8 cellular contexts compared by ENCODE assay signal in the genomic region with DNA sequence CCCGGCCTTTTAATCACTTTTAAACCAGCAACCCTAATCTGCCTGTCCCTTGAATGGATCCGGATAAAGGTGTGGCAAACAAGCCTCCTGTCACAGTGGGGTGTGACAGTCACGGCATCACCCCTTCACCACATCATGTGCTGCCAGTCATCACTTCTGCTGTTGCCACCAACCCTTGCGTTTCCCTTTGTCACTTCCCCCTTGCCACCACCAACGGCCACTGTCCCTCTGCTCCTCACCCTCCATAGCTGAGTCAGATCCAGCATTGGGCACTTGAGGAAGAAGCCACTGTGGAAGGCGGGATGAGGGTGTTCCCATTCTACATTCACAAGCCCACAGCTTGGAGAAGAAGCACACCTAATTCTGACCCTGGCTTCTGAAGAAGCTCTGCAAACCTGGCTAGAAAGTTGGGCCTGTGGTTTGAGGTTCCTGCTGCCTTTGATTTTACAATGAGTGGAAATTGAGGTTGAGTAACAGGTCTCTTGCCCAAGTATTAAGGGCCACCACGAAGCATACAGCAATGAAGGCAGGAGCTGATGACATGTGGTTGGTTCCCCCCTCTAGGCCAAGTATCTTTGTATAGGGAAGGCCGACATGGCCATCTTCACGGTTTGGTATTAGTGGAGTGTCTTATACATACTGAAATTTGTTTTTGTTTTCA. TPM values are rescaled to one million over a fixed set of nuclear protein-coding genes. Genes with fewer than 3 reads are reported as not detected.
DNase-seq lines count a peak whose midpoint lies in the region; ATAC-seq and TF ChIP-seq lines count a peak whose summit lies in the region.

No MANE protein-coding gene starts in this region.

- no peaks in the 10 kb centered on the region for H3K27me3 ChIP-seq in CD8-positive, alpha-beta memory T cell (ENCODE audit: insufficient read depth, low read length, poor library complexity, severe bottlenecking)
- H3K27me3 ChIP-seq in PC-3 (ENCODE audit: low read length) = no peaks in the 10 kb centered on the region

- TF ChIP-seq CTCF in PC-3 (conservative IDR thresholded peaks at IDR 0.05; ENCODE audit: low read depth, low read length) = no peak

- H3K27ac ChIP-seq in CD8-positive, alpha-beta memory T cell (ENCODE audit: low read depth, low read length) = peak overlapping the region; percentile 33
- no peak overlapping the region for H3K27ac ChIP-seq in PC-3 (ENCODE audit: low read length)

- H3K9me3 ChIP-seq in CD8-positive, alpha-beta memory T cell (ENCODE audit: low read length) = no peaks in the 10 kb centered on the region
- no peaks in the 10 kb centered on the region for H3K9me3 ChIP-seq in PC-3 (ENCODE audit: low read length)

- no peaks in the 10 kb centered on the region for H3K36me3 ChIP-seq in CD8-positive, alpha-beta memory T cell (ENCODE audit: insufficient read depth, low read length)
- H3K36me3 ChIP-seq in PC-3 (ENCODE audit: low read depth, low read length) = no peaks in the 10 kb centered on the region

- no peaks in the 10 kb centered on the region for H3K79me2 ChIP-seq in PC-3 (ENCODE audit: low read length)

- H3F3A ChIP-seq in PC-3 (ENCODE audit: low read length, unreplicated experiment) = no peaks in the 10 kb centered on the region

- BruUV-seq in PC-3 (replicated peaks; lab: Mats Ljungman, UMichigan) = no TSS peak

- ATAC-seq in naive B cell (ENCODE audit: low read depth in 2 of 2) (peak; percentile 97 to 98), GM21515 (IDR thresholded peaks at IDR 0.05; ENCODE audit: unreplicated experiment) (no peak), PC-3 (no peak)

- H3K36me3 Mint-ChIP-seq in CD8-positive, alpha-beta memory T cell = peaks cover 2 to 6% (median 4%) of the 10 kb centered on the region in 3 donors
- peaks cover 16% of the 10 kb centered on the region for H3K36me3 Mint-ChIP-seq in activated T-helper 1 cell treated with anti-CD3 and anti-CD28 coated beads, Interleukin-12 subunit alpha, Interleukin-12 subunit beta, Interleukin-2, Interleukin-4 antibody, amounts not matched to agents 30 ng/mL and 10 ng/mL and 1 ng/mL, durations not matched to agents 14 hours and 24 hours and 36 hours (ENCODE audit: low read depth)
- H3K36me3 Mint-ChIP-seq in naive B cell = no peaks in the 10 kb centered on the region

- peaks cover 35 to 45% (median 35%) of the 10 kb centered on the region in 3 donors for H3K4me1 Mint-ChIP-seq in CD8-positive, alpha-beta memory T cell
- H3K4me1 Mint-ChIP-seq in activated T-helper 1 cell treated with anti-CD3 and anti-CD28 coated beads, Interleukin-12 subunit alpha, Interleukin-12 subunit beta, Interleukin-2, Interleukin-4 antibody, amounts not matched to agents 30 ng/mL and 10 ng/mL and 1 ng/mL, durations not matched to agents 14 hours and 24 hours and 36 hours (ENCODE audit: low read depth) = peaks cover 47% of the 10 kb centered on the region
- peaks cover 47 to 64% (median 58%) of the 10 kb centered on the region in 3 donors for H3K4me1 Mint-ChIP-seq in naive B cell

- no peaks in the 10 kb centered on the region for H4K20me1 ChIP-seq in PC-3 (ENCODE audit: low read length)

- H3K9me2 ChIP-seq in PC-3 (replicated peaks; ENCODE audit: low read length) = no peaks in the 10 kb centered on the region

- H3K27me3 Mint-ChIP-seq in CD8-positive, alpha-beta memory T cell = peaks cover 0 to 4% of the 10 kb centered on the region in 2 donors
- H3K27me3 Mint-ChIP-seq in activated T-helper 1 cell treated with anti-CD3 and anti-CD28 coated beads, Interleukin-12 subunit alpha, Interleukin-12 subunit beta, Interleukin-2, Interleukin-4 antibody, amounts not matched to agents 30 ng/mL and 10 ng/mL and 1 ng/mL, durations not matched to agents 14 hours and 24 hours and 36 hours (ENCODE audit: insufficient read depth) = no peaks in the 10 kb centered on the region
- H3K27me3 Mint-ChIP-seq in naive B cell = no peaks in the 10 kb centered on the region

- in situ Hi-C loops in G401 (cut with HindIII; ENCODE audit: low sequenced_read_pairs) = no loop called here

- POLR2A ChIA-PET in CD8-positive, alpha-beta memory T cell (lab: Charles Lee) = no interaction called here
- POLR2A ChIA-PET in PC-3 (lab: Charles Lee; ENCODE audit: unreplicated experiment) = no interaction called here

- no peak overlapping the region for H3K9ac ChIP-seq in PC-3 (ENCODE audit: low read length)

- intact Hi-C loops in activated T-helper 1 cell treated with anti-CD3 and anti-CD28 coated beads, Interleukin-12 subunit alpha, Interleukin-12 subunit beta, Interleukin-2, Interleukin-4 antibody, amounts not matched to agents 30 ng/mL and 10 ng/mL and 1 ng/mL, durations not matched to agents 14 hours and 24 hours and 36 hours (cut with micrococcal nuclease) = loop anchor here (2.0 to 5.0 kb wide), 2 partner anchors 48 to 109 kb away; a partner anchor contains a TSS
- intact Hi-C loops in PC-3 (cut with micrococcal nuclease) = no loop called here

- no peak overlapping the region for H2AFZ ChIP-seq in PC-3 (ENCODE audit: low read length)

- H3K27ac Mint-ChIP-seq in CD8-positive, alpha-beta memory T cell = peak overlapping the region; percentile 92 to 99 (median 96)
- H3K27ac Mint-ChIP-seq in activated T-helper 1 cell treated with anti-CD3 and anti-CD28 coated beads, Interleukin-12 subunit alpha, Interleukin-12 subunit beta, Interleukin-2, Interleukin-4 antibody, amounts not matched to agents 30 ng/mL and 10 ng/mL and 1 ng/mL, durations not matched to agents 14 hours and 24 hours and 36 hours = peak overlapping the region; percentile 32
- H3K27ac Mint-ChIP-seq in naive B cell = peak overlapping the region; percentile 93 to 99 (median 99)

- no peak overlapping the region for H3K4me2 ChIP-seq in PC-3 (ENCODE audit: low read length)

- CTCF ChIA-PET in CD8-positive, alpha-beta memory T cell (lab: Charles Lee) = interaction anchor here (0.5 to 0.6 kb wide), 2 partner anchors 49 to 249 kb away, joined by 3 read pairs; no protein-coding TSS in a partner anchor
- CTCF ChIA-PET in PC-3 (lab: Charles Lee) = no interaction called here

- peak; percentile 49 to 82 (median 64) for DNase-seq in CD8-positive, alpha-beta memory T cell
- DNase-seq in NOMO-1 treated with DMSO at 0.1 percent for 48 hours (lab: John Stamatoyannopoulos, UW; ENCODE audit: unreplicated experiment) (peak; percentile 100), naive B cell (peak; percentile 86), G401 (ENCODE audit: low spot score) (no peak), DMS153 (lab: John Stamatoyannopoulos, UW) (no peak), PC-3 (no peak)
- DNase-seq in activated T-helper 1 cell treated with anti-CD3 and anti-CD28 coated beads, Interleukin-12 subunit alpha, Interleukin-12 subunit beta, Interleukin-2, Interleukin-4 antibody, amounts not matched to agents 30 ng/mL and 10 ng/mL and 1 ng/mL, durations not matched to agents 14 hours and 24 hours and 36 hours (ENCODE audit: low spot score) = peak; percentile 45

- H3K4me1 ChIP-seq in CD8-positive, alpha-beta memory T cell (ENCODE audit: insufficient read depth, low read length) = peaks cover 22% of the 10 kb centered on the region
- H3K4me1 ChIP-seq in PC-3 (ENCODE audit: insufficient read depth, low read length) = peaks cover 6% of the 10 kb centered on the region; the same call in 1 of the 2 replicates

- no peak overlapping the region for H3K4me3 ChIP-seq in CD8-positive, alpha-beta memory T cell (ENCODE audit: low read length)
- no peak overlapping the region for H3K4me3 ChIP-seq in PC-3 (ENCODE audit: low read length)

- H3K4me3 Mint-ChIP-seq in CD8-positive, alpha-beta memory T cell = peak overlapping the region; percentile 17 to 85 (median 48)
- H3K4me3 Mint-ChIP-seq in activated T-helper 1 cell treated with anti-CD3 and anti-CD28 coated beads, Interleukin-12 subunit alpha, Interleukin-12 subunit beta, Interleukin-2, Interleukin-4 antibody, amounts not matched to agents 30 ng/mL and 10 ng/mL and 1 ng/mL, durations not matched to agents 14 hours and 24 hours and 36 hours = peak overlapping the region; percentile 2
- H3K4me3 Mint-ChIP-seq in naive B cell = peak overlapping the region; percentile 12 to 80 (median 60)

- no peaks in the 10 kb centered on the region for H3K9me3 Mint-ChIP-seq in CD8-positive, alpha-beta memory T cell
- H3K9me3 Mint-ChIP-seq in activated T-helper 1 cell treated with anti-CD3 and anti-CD28 coated beads, Interleukin-12 subunit alpha, Interleukin-12 subunit beta, Interleukin-2, Interleukin-4 antibody, amounts not matched to agents 30 ng/mL and 10 ng/mL and 1 ng/mL, durations not matched to agents 14 hours and 24 hours and 36 hours = peaks cover 8% of the 10 kb centered on the region
- peaks cover 0 to 5% (median 0%) of the 10 kb centered on the region in 7 donors for H3K9me3 Mint-ChIP-seq in naive B cell

RNA-seq across cellular contexts. Expression of a gene that starts 22.9 kb away (rescaled TPM):
- total RNA-seq in CD8-positive, alpha-beta memory T cell = 100 to 1,000 TPM; 143 to 146 TPM
- 102 TPM for polyA plus RNA-seq in CD8-positive, alpha-beta memory T cell
- total RNA-seq in activated T-helper 1 cell treated with anti-CD3 and anti-CD28 coated beads, Interleukin-12 subunit alpha, Interleukin-12 subunit beta, Interleukin-2, Interleukin-4 antibody, amounts not matched to agents 30 ng/mL and 10 ng/mL and 1 ng/mL, durations not matched to agents 14 hours and 24 hours and 36 hours = 132 and 140 TPM in 2 replicates
- 100 to 1,000 TPM; 143 to 226 (median 172) TPM for polyA plus RNA-seq in naive B cell (ENCODE audit: low read depth in 6 of 6)
- total RNA-seq in G401 (2014; rRNA removed; shearing (Covaris generic)) = 89.1 and 113 TPM in 2 replicates
- total RNA-seq in PC-3 (2014; rRNA removed) = 56.7 and 78.6 TPM in 2 replicates

Comparison
In these comparisons a context has a peak if more than half of its experiments do, and no peak if none do; other contexts are left out.
1. DNase-seq: peak in CD8-positive, alpha-beta memory T cell (5 of 5), NOMO-1 treated with DMSO at 0.1 percent for 48 hours (single experiment), activated T-helper 1 cell treated with anti-CD3 and anti-CD28 coated beads, Interleukin-12 subunit alpha, Interleukin-12 subunit beta, Interleukin-2, Interleukin-4 antibody, amounts not matched to agents 30 ng/mL and 10 ng/mL and 1 ng/mL, durations not matched to agents 14 hours and 24 hours and 36 hours (single experiment) and naive B cell (single experiment); none in G401 (single experiment), DMS153 (single experiment) and PC-3 (single experiment).
2. H3K27ac Mint-ChIP-seq: peak in every context shown above with its lines; median percentile 99 in naive B cell; 96 in CD8-positive, alpha-beta memory T cell; 32 in activated T-helper 1 cell treated with anti-CD3 and anti-CD28 coated beads, Interleukin-12 subunit alpha, Interleukin-12 subunit beta, Interleukin-2, Interleukin-4 antibody, amounts not matched to agents 30 ng/mL and 10 ng/mL and 1 ng/mL, durations not matched to agents 14 hours and 24 hours and 36 hours.
3. H3K4me3 Mint-ChIP-seq: peak in every context shown above with its lines; median percentile 60 in naive B cell; 48 in CD8-positive, alpha-beta memory T cell; 2 in activated T-helper 1 cell treated with anti-CD3 and anti-CD28 coated beads, Interleukin-12 subunit alpha, Interleukin-12 subunit beta, Interleukin-2, Interleukin-4 antibody, amounts not matched to agents 30 ng/mL and 10 ng/mL and 1 ng/mL, durations not matched to agents 14 hours and 24 hours and 36 hours.
4. ATAC-seq: peak in naive B cell (2 of 2); none in GM21515 (single experiment) and PC-3 (single experiment).